Comparison of ENCODE assay signal across 9 cellular contexts in the genomic region with DNA sequence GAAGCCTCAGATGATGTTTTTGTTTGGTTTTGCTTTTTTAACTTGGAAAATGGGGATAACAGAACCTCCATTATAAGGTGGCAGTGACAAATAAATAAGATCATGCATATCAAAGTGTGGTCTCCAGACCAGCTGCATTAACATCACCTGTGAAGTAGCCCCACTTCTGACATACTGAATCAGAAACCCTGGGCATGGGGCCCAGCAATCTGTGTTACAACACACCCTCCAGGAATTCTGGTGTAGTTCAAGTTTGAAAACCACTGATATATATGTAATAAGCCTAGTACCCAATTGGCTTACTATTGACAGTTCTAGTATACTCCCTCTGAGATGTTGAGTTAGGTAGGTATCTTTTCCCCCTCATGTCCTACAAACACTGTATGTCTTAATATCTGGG. TPM values are rescaled to one million over a fixed set of nuclear protein-coding genes. Genes with fewer than 3 reads are reported as not detected.
DNase-seq lines count a peak whose midpoint lies in the region; FAIRE-seq and TF ChIP-seq lines count a peak whose summit lies in the region.
"Had no signal": no experiment of that assay in that cellular context is flagged by ENCODE, and none has a peak within 500 bp of the region (broad histone marks: within the 10 kb centered on the region; RNA-seq: fewer than 3 reads in every experiment).

No MANE protein-coding gene starts in this region.

- no peaks in the 10 kb centered on the region for H3K27me3 Mint-ChIP-seq in T-helper 1 cell treated with Interleukin-12 subunit alpha and Interleukin-12 subunit beta and Interleukin-4 antibody, amounts not matched to agents 30 μg/mL and 1 μg/mL, for 36 hours (ENCODE audit: low read depth)
- no peaks in the 10 kb centered on the region for H3K27me3 Mint-ChIP-seq in astrocyte (ENCODE audit: low read depth, unreplicated experiment)

- H2AFZ ChIP-seq in astrocyte (ENCODE audit: low read depth, low read length), result no peak overlapping the region

- peak overlapping the region; percentile 80 for H3K9ac ChIP-seq in astrocyte (ENCODE audit: low read length)
- H3K9ac ChIP-seq in subcutaneous abdominal adipose tissue (ENCODE audit: low read length in 5 of 5), result peak overlapping the region in 4 of 5 donors; percentile 7 to 58 (median 14)

- H3K27me3 ChIP-seq in astrocyte (ENCODE audit: insufficient read depth, low read length) (no peaks in the 10 kb centered on the region), right atrium auricular region (no peaks in the 10 kb centered on the region), subcutaneous abdominal adipose tissue (ENCODE audit: control insufficient read depth in 5 of 5, insufficient read depth in 4 of 5, low read length in 5 of 5) (no peaks in the 10 kb centered on the region)

- peak overlapping the region; percentile 73 for H3K27ac Mint-ChIP-seq in T-helper 1 cell treated with Interleukin-12 subunit alpha and Interleukin-12 subunit beta and Interleukin-4 antibody, amounts not matched to agents 30 μg/mL and 1 μg/mL, for 36 hours
- H3K27ac Mint-ChIP-seq in astrocyte (ENCODE audit: unreplicated experiment), result peak overlapping the region; percentile 92

- H3K4me3 ChIP-seq in astrocyte (ENCODE audit: insufficient read depth, low read depth, low read length), result peak overlapping the region; percentile 25
- no peak overlapping the region for H3K4me3 ChIP-seq in right atrium auricular region
- peak overlapping the region in 3 of 5 donors; percentile 19 to 30 (median 24) for H3K4me3 ChIP-seq in subcutaneous abdominal adipose tissue (ENCODE audit: low read depth in 1 of 5, low read length in 5 of 5)

- peaks cover 76% of the 10 kb centered on the region for H3K4me1 Mint-ChIP-seq in T-helper 1 cell treated with Interleukin-12 subunit alpha and Interleukin-12 subunit beta and Interleukin-4 antibody, amounts not matched to agents 30 μg/mL and 1 μg/mL, for 36 hours (ENCODE audit: low read depth)
- peaks cover 38% of the 10 kb centered on the region for H3K4me1 Mint-ChIP-seq in astrocyte (ENCODE audit: low read depth, unreplicated experiment)

- peak overlapping the region; percentile 95 for H3K27ac ChIP-seq in astrocyte (ENCODE audit: low read depth, low read length)
- H3K27ac ChIP-seq in right atrium auricular region, result peak overlapping the region; percentile 61 to 71
- H3K27ac ChIP-seq in subcutaneous abdominal adipose tissue (ENCODE audit: low read depth, low read length), result peak overlapping the region; percentile 90

- H3K4me1 ChIP-seq in astrocyte (ENCODE audit: insufficient read depth, low read length) (peaks cover 44% of the 10 kb centered on the region), right atrium auricular region (peaks cover 0 to 49% of the 10 kb centered on the region in 2 donors), subcutaneous abdominal adipose tissue (ENCODE audit: control insufficient read depth in 5 of 5, insufficient read depth in 5 of 5, low read length in 5 of 5) (peaks cover 11 to 62% (median 37%) of the 10 kb centered on the region in 5 donors)

- H3K79me2 ChIP-seq in astrocyte (ENCODE audit: insufficient read depth, low read length), result no peaks in the 10 kb centered on the region

- H3K9me3 ChIP-seq in astrocyte (ENCODE audit: insufficient read depth, low read depth, low read length), result no peaks in the 10 kb centered on the region
- no peaks in the 10 kb centered on the region for H3K9me3 ChIP-seq in right atrium auricular region
- H3K9me3 ChIP-seq in subcutaneous abdominal adipose tissue (ENCODE audit: control insufficient read depth in 5 of 5, low read length in 5 of 5), result no peaks in the 10 kb centered on the region

- peaks cover 3% of the 10 kb centered on the region for H3K9me3 Mint-ChIP-seq in T-helper 1 cell treated with Interleukin-12 subunit alpha and Interleukin-12 subunit beta and Interleukin-4 antibody, amounts not matched to agents 30 μg/mL and 1 μg/mL, for 36 hours
- no peaks in the 10 kb centered on the region for H3K9me3 Mint-ChIP-seq in astrocyte (ENCODE audit: unreplicated experiment)

- in situ Hi-C loops in KBM-7 (cut with MboI; ENCODE audit: low pct_unique_long_range_greater_than_20kb, low sequenced_read_pairs), result no loop called here

- H4K20me1 ChIP-seq in astrocyte (ENCODE audit: insufficient read depth, low read length), result peaks cover 2% of the 10 kb centered on the region

- H3K4me3 Mint-ChIP-seq in T-helper 1 cell treated with Interleukin-12 subunit alpha and Interleukin-12 subunit beta and Interleukin-4 antibody, amounts not matched to agents 30 μg/mL and 1 μg/mL, for 36 hours, result peak overlapping the region; percentile 57
- peak overlapping the region; percentile 17 for H3K4me3 Mint-ChIP-seq in astrocyte (ENCODE audit: unreplicated experiment)

- no peak for FAIRE-seq in astrocyte (lab: Jason Lieb, UNC)

- DNase-seq in T-helper 1 cell (no peak), astrocyte (ENCODE audit: low read depth) (peak; percentile 95), right atrium auricular region (ENCODE audit: low spot score) (no peak), KBM-7 (no peak), GM10266 (ENCODE audit: extremely low spot score) (no peak), globus pallidus (ENCODE audit: low spot score) (no peak)
- DNase-seq: NCI-H1417 treated with DMSO at 0.1 percent for 48 hours had no signal

- no peaks in the 10 kb centered on the region for H3K36me3 ChIP-seq in astrocyte (ENCODE audit: insufficient read depth, low read length)
- no peaks in the 10 kb centered on the region for H3K36me3 ChIP-seq in right atrium auricular region
- H3K36me3 ChIP-seq in subcutaneous abdominal adipose tissue (ENCODE audit: control insufficient read depth in 5 of 5, insufficient read depth in 5 of 5, low read length in 5 of 5), result no peaks in the 10 kb centered on the region

- peaks cover 15% of the 10 kb centered on the region for H3K36me3 Mint-ChIP-seq in T-helper 1 cell treated with Interleukin-12 subunit alpha and Interleukin-12 subunit beta and Interleukin-4 antibody, amounts not matched to agents 30 μg/mL and 1 μg/mL, for 36 hours (ENCODE audit: low read depth)
- H3K36me3 Mint-ChIP-seq in astrocyte (ENCODE audit: low read depth, unreplicated experiment), result no peaks in the 10 kb centered on the region

- TF ChIP-seq CTCF in astrocyte (IDR thresholded peaks at IDR 0.05; ENCODE audit: insufficient read depth, low read depth, low read length) (no peak), right atrium auricular region (IDR thresholded peaks at IDR 0.05) (no peak), GM10266 (IDR thresholded peaks at IDR 0.05; ENCODE audit: control insufficient read depth, insufficient read depth, low read depth, missing control alignments) (no peak)

- peak overlapping the region; percentile 79 for H3K4me2 ChIP-seq in astrocyte (ENCODE audit: low read length)

RNA-seq across cellular contexts. Expression of a gene that starts 24.1 kb away (rescaled TPM):
- total RNA-seq in astrocyte, result 25.8 and 29.7 TPM in 2 replicates
- 10 to 100 TPM; 10.2 to 10.3 TPM for total RNA-seq in right atrium auricular region

RNA-seq across cellular contexts. Expression of a gene that starts 48.0 kb away (rescaled TPM):
- 126 and 138 TPM in 2 replicates for total RNA-seq in astrocyte
- total RNA-seq in right atrium auricular region, result 100 to 1,000 TPM; 120 to 162 TPM

Comparison
In these comparisons a context has a peak if more than half of its experiments do, and no peak if none do; other contexts are left out.
1. H3K4me3 ChIP-seq: peak in astrocyte (single experiment) and subcutaneous abdominal adipose tissue (3 of 5); none in right atrium auricular region (0 of 2).
2. Peak in every context shown above with its lines, with median percentiles within 50 percentile points of each other: H3K27ac ChIP-seq.